36 cellular contexts compared by ENCODE assay signal in genomic region chr10:85925201-85925750, GRCh38.
"Had no signal": no experiment of that assay in that cellular context is flagged by ENCODE, and none has a peak within 500 bp of the region (broad histone marks: within the 10 kb centered on the region; RNA-seq: fewer than 3 reads in every experiment).

No MANE protein-coding gene starts in this region.

- H3K27me3 Mint-ChIP-seq: activated CD4-positive, alpha-beta memory T cell treated with anti-CD3 and anti-CD28 coated beads for 36 hours; activated naive CD8-positive, alpha-beta T cell treated with anti-CD3 and anti-CD28 coated beads for 36 hours had no signal

- ATAC-seq: activated CD8-positive, alpha-beta T cell treated with anti-CD3 and anti-CD28 coated beads for 36 hours; activated naive CD4-positive, alpha-beta T cell treated with anti-CD3 and anti-CD28 coated beads, Interleukin-2, amount 50 U/mL, for 72 hours; activated T-cell treated with anti-CD3 and anti-CD28 coated beads, Interleukin-2, amount 50 U/mL, for 4 hours; activated T-cell treated with anti-CD3 and anti-CD28 coated beads, Interleukin-2, amount 50 U/mL, for 72 hours; activated T-helper 17 cell treated with anti-CD3 and anti-CD28 coated beads, Interleukin-2, amount 50 U/mL, for 72 hours; body of pancreas had no signal

- H3K27ac ChIP-seq: adrenal gland, body of pancreas, brain microvascular endothelial cell, breast epithelium, VCaP had no signal

- H3K9me3 Mint-ChIP-seq: activated B cell treated with CpG ODN at 0.5 μM for 24 hours; activated CD4-positive, alpha-beta memory T cell treated with anti-CD3 and anti-CD28 coated beads for 36 hours; activated CD8-positive, alpha-beta T cell treated with anti-CD3 and anti-CD28 coated beads for 36 hours; activated naive CD4-positive, alpha-beta T cell treated with anti-CD3 and anti-CD28 coated beads for 36 hours; activated naive CD4-positive, alpha-beta T cell treated with anti-CD3 and anti-CD28 coated beads, Interleukin-2, amount 50 U/mL, for 72 hours; activated naive CD8-positive, alpha-beta T cell treated with anti-CD3 and anti-CD28 coated beads for 36 hours; activated T-cell treated with anti-CD3 and anti-CD28 coated beads, Interleukin-2, amount 50 U/mL, for 4 hours; activated T-cell treated with anti-CD3 and anti-CD28 coated beads, Interleukin-2, amount 50 U/mL, for 72 hours; activated T-helper 1 cell treated with anti-CD3 and anti-CD28 coated beads, Interleukin-12 subunit alpha, Interleukin-12 subunit beta, Interleukin-2, Interleukin-4 antibody, amounts not matched to agents 30 ng/mL and 10 ng/mL and 1 ng/mL, durations not matched to agents 14 hours and 24 hours and 36 hours; activated T-helper 17 cell treated with anti-CD3 and anti-CD28 coated beads, Interleukin-2, amount 50 U/mL, for 72 hours; T-helper 1 cell treated with Interleukin-12 subunit alpha and Interleukin-12 subunit beta and Interleukin-4 antibody, amounts not matched to agents 30 μg/mL and 1 μg/mL, for 36 hours; T-helper 2 cell treated with Interferon-gamma antibody and Interleukin-4, amounts not matched to agents 5 μg/mL and 100 μg/mL, for 36 hours had no signal

- H3K36me3 Mint-ChIP-seq: activated CD4-positive, alpha-beta memory T cell treated with anti-CD3 and anti-CD28 coated beads for 36 hours; activated naive CD4-positive, alpha-beta T cell treated with anti-CD3 and anti-CD28 coated beads, Interleukin-2, amount 50 U/mL, for 72 hours; activated naive CD8-positive, alpha-beta T cell treated with anti-CD3 and anti-CD28 coated beads for 36 hours had no signal

- H3K4me3 ChIP-seq: adrenal gland, body of pancreas, breast epithelium had no signal

- H3K4me1 Mint-ChIP-seq: activated B cell treated with CpG ODN at 0.5 μM for 24 hours; activated naive CD8-positive, alpha-beta T cell treated with anti-CD3 and anti-CD28 coated beads for 36 hours; activated T-helper 17 cell treated with anti-CD3 and anti-CD28 coated beads, Interleukin-2, amount 50 U/mL, for 72 hours had no signal

- H3K4me3 Mint-ChIP-seq: activated B cell treated with CpG ODN at 0.5 μM for 24 hours; activated CD4-positive, alpha-beta memory T cell treated with anti-CD3 and anti-CD28 coated beads for 36 hours; activated CD8-positive, alpha-beta T cell treated with anti-CD3 and anti-CD28 coated beads for 36 hours; activated naive CD4-positive, alpha-beta T cell treated with anti-CD3 and anti-CD28 coated beads for 36 hours; activated naive CD8-positive, alpha-beta T cell treated with anti-CD3 and anti-CD28 coated beads for 36 hours; activated T-cell treated with anti-CD3 and anti-CD28 coated beads, Interleukin-2, amount 50 U/mL, for 4 hours; activated T-cell treated with anti-CD3 and anti-CD28 coated beads, Interleukin-2, amount 50 U/mL, for 72 hours; activated T-helper 1 cell treated with anti-CD3 and anti-CD28 coated beads, Interleukin-12 subunit alpha, Interleukin-12 subunit beta, Interleukin-2, Interleukin-4 antibody, amounts not matched to agents 30 ng/mL and 10 ng/mL and 1 ng/mL, durations not matched to agents 14 hours and 24 hours and 36 hours; activated T-helper 17 cell treated with anti-CD3 and anti-CD28 coated beads, Interleukin-2, amount 50 U/mL, for 72 hours; T-helper 1 cell treated with Interleukin-12 subunit alpha and Interleukin-12 subunit beta and Interleukin-4 antibody, amounts not matched to agents 30 μg/mL and 1 μg/mL, for 36 hours; T-helper 2 cell treated with Interferon-gamma antibody and Interleukin-4, amounts not matched to agents 5 μg/mL and 100 μg/mL, for 36 hours had no signal

- H3K4me1 ChIP-seq: adrenal gland, body of pancreas, breast epithelium had no signal

- FAIRE-seq: astrocyte, TTC549 had no signal

- H3K36me3 ChIP-seq: adrenal gland, brain microvascular endothelial cell, breast epithelium had no signal

- H3K27me3 ChIP-seq: adrenal gland, body of pancreas, brain microvascular endothelial cell, breast epithelium had no signal

- H3K27ac Mint-ChIP-seq: activated B cell treated with CpG ODN at 0.5 μM for 24 hours; activated CD4-positive, alpha-beta memory T cell treated with anti-CD3 and anti-CD28 coated beads for 36 hours; activated CD8-positive, alpha-beta T cell treated with anti-CD3 and anti-CD28 coated beads for 36 hours; activated naive CD4-positive, alpha-beta T cell treated with anti-CD3 and anti-CD28 coated beads for 36 hours; activated naive CD8-positive, alpha-beta T cell treated with anti-CD3 and anti-CD28 coated beads for 36 hours; activated T-cell treated with anti-CD3 and anti-CD28 coated beads, Interleukin-2, amount 50 U/mL, for 72 hours; activated T-helper 1 cell treated with anti-CD3 and anti-CD28 coated beads, Interleukin-12 subunit alpha, Interleukin-12 subunit beta, Interleukin-2, Interleukin-4 antibody, amounts not matched to agents 30 ng/mL and 10 ng/mL and 1 ng/mL, durations not matched to agents 14 hours and 24 hours and 36 hours; activated T-helper 17 cell treated with anti-CD3 and anti-CD28 coated beads, Interleukin-2, amount 50 U/mL, for 72 hours; T-helper 1 cell treated with Interleukin-12 subunit alpha and Interleukin-12 subunit beta and Interleukin-4 antibody, amounts not matched to agents 30 μg/mL and 1 μg/mL, for 36 hours; T-helper 2 cell treated with Interferon-gamma antibody and Interleukin-4, amounts not matched to agents 5 μg/mL and 100 μg/mL, for 36 hours had no signal

- DNase-seq: activated B cell treated with CpG ODN at 0.5 μM for 24 hours; activated CD4-positive, alpha-beta memory T cell treated with anti-CD3 and anti-CD28 coated beads for 36 hours; activated CD4-positive, alpha-beta T cell treated with anti-CD3 and anti-CD28 coated beads for 48 hours; activated CD4-positive, alpha-beta T cell treated with anti-CD3 and anti-CD28 coated beads, Interleukin-2, amount 50 U/mL, for 1 hour; activated CD4-positive, alpha-beta T cell treated with anti-CD3 and anti-CD28 coated beads, Interleukin-2, amount 50 U/mL, for 4 hours; activated CD4-positive, CD25-positive, alpha-beta regulatory T cell treated with anti-CD3 and anti-CD28 coated beads, Interleukin-2, amount 50 U/mL, for 72 hours; activated CD8-positive, alpha-beta memory T cell treated with anti-CD3 and anti-CD28 coated beads, Interleukin-2, amount 50 U/mL, for 4 hours; activated CD8-positive, alpha-beta T cell treated with anti-CD3 and anti-CD28 coated beads for 36 hours; activated effector memory CD4-positive, alpha-beta T cell treated with anti-CD3 and anti-CD28 coated beads, Interleukin-2, amount 50 U/mL, for 16 hours; activated gamma-delta T cell treated with Interleukin-2 at 50 U/mL for 16 hours; activated naive CD4-positive, alpha-beta T cell; activated naive CD4-positive, alpha-beta T cell treated with anti-CD3 and anti-CD28 coated beads for 36 hours; activated naive CD4-positive, alpha-beta T cell treated with anti-CD3 and anti-CD28 coated beads, Interleukin-2, amount 50 U/mL, for 16 hours; activated naive CD8-positive, alpha-beta T cell treated with anti-CD3 and anti-CD28 coated beads for 36 hours; activated T-cell treated with anti-CD3 and anti-CD28 coated beads for 4 hours; activated T-cell treated with anti-CD3 and anti-CD28 coated beads, Interleukin-2, amount 50 U/mL, for 1 hour; activated T-cell treated with anti-CD3 and anti-CD28 coated beads, Interleukin-2, amount 50 U/mL, for 4 hours; activated T-cell treated with anti-CD3 and anti-CD28 coated beads, Interleukin-2, amount 50 U/mL, for 72 hours; adrenal gland; amniotic stem cell; aorta; body of pancreas; brain microvascular endothelial cell; central memory CD4-positive, alpha-beta T cell; T-helper 1 cell; T-helper 2 cell; T-helper 9 cell had no signal

- H3K9me3 ChIP-seq: adrenal gland, body of pancreas, breast epithelium had no signal
